13 cellular contexts compared by ENCODE assay signal in the genomic region with DNA sequence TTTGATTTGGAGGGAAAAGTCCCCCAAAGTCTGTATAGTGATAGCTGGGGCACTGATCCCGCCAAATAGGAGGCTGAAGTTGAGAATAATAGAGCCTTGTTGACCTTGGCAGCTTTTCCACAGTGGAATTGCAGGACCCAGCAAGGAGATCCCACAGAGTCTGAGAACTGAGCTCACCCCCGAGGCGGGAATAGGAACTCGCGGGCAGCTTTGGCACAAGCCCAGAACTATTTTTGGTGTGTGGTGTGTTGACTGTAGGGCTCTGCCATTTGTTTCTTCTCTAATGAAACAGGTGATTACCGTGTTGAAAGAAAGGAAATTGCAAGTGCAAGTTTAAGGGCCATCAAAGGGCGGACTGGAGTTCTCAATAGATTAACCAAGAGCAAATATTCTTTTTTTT. TPM values are rescaled to one million over a fixed set of nuclear protein-coding genes. Genes with fewer than 3 reads are reported as not detected.
DNase-seq lines count a peak whose midpoint lies in the region; ATAC-seq and TF ChIP-seq lines count a peak whose summit lies in the region.
"Had no signal": no experiment of that assay in that cellular context is flagged by ENCODE, and none has a peak within 500 bp of the region (broad histone marks: within the 10 kb centered on the region; RNA-seq: fewer than 3 reads in every experiment).

No MANE protein-coding gene starts in this region.

- no peak for TF ChIP-seq POLR2A in gastroesophageal sphincter (IDR thresholded peaks at IDR 0.05)

- H3K27ac ChIP-seq in SJSA1 (peak overlapping the region; percentile 82), gastroesophageal sphincter (no peak overlapping the region)

- DNase-seq in NCI-H1417 (lab: John Stamatoyannopoulos, UW) (peak; percentile 12 to 59 (median 38)), NCI-H1417 treated with DMSO at 0.1 percent for 48 hours (lab: John Stamatoyannopoulos, UW) (no peak), SJSA1 (ENCODE audit: low read depth in 1 of 2, low spot score in 2 of 2) (peak; percentile 75 to 80), ureter (ENCODE audit: low spot score) (peak; percentile 59), G401 (ENCODE audit: low spot score) (no peak)
- DNase-seq in stimulated activated CD4-positive, alpha-beta T cell treated with anti-CD3 and anti-CD28 coated beads, Interleukin-12 subunit alpha, Interleukin-12 subunit beta, amount 100 ng/mL, for 4 hours: no peak
- DNase-seq in stimulated activated CD4-positive, alpha-beta T cell treated with anti-CD3 and anti-CD28 coated beads, Interleukin-15, amount 100 ng/mL, for 24 hours: no peak
- DNase-seq: 8988T; activated CD4-positive, alpha-beta T cell treated with anti-CD3 and anti-CD28 coated beads for 4 hours; activated gamma-delta T cell treated with Interleukin-2 at 50 U/mL for 16 hours; DND-41; NCI-H1436 had no signal

- WGBS in gastroesophageal sphincter (ENCODE audit: low coverage in 1 of 2), 2 donors: 20 to 52% methylated on average over 5 to 7 of the region's 7 CpGs

- in situ Hi-C loops in G401 (cut with HindIII; ENCODE audit: low sequenced_read_pairs): no loop called here

- no peaks in the 10 kb centered on the region for H3K9me3 ChIP-seq in SJSA1 (replicated peaks)
- no peaks in the 10 kb centered on the region for H3K9me3 ChIP-seq in gastroesophageal sphincter

- H3K4me1 ChIP-seq in SJSA1 (replicated peaks): peaks cover 53% of the 10 kb centered on the region
- peaks cover 3 to 35% (median 19%) of the 10 kb centered on the region in 3 donors for H3K4me1 ChIP-seq in gastroesophageal sphincter

- peak; percentile 23 for ATAC-seq in gastroesophageal sphincter

- H3K4me3 ChIP-seq in SJSA1: peak overlapping the region; percentile 26
- H3K4me3 ChIP-seq in gastroesophageal sphincter: no peak overlapping the region

- peak in 1 of 4 experiments; percentile 8 for TF ChIP-seq CTCF in gastroesophageal sphincter (IDR thresholded peaks at IDR 0.05)

- H3K27me3 ChIP-seq in SJSA1 (replicated peaks): no peaks in the 10 kb centered on the region
- no peaks in the 10 kb centered on the region for H3K27me3 ChIP-seq in gastroesophageal sphincter

- TF ChIP-seq EP300 in gastroesophageal sphincter (IDR thresholded peaks at IDR 0.05): no peak

- H3K36me3 ChIP-seq in SJSA1 (no peaks in the 10 kb centered on the region), gastroesophageal sphincter (no peaks in the 10 kb centered on the region)

RNA-seq across cellular contexts. Expression of a gene that starts 34.0 kb away (rescaled TPM):
- 3.6 and 6.1 TPM in 2 replicates for total RNA-seq in SJSA1 (2014; rRNA removed; shearing (Covaris generic))
- total RNA-seq in gastroesophageal sphincter: 10 to 100 TPM; 10.1 to 15.8 (median 13.2) TPM
- 8.0 TPM for total RNA-seq in ureter
- total RNA-seq in G401 (2014; rRNA removed; shearing (Covaris generic)): not detected in 2 replicates

Comparison
In these comparisons a context has a peak if more than half of its experiments do, and no peak if none do; other contexts are left out.
1. DNase-seq: peak in NCI-H1417 (3 of 3), SJSA1 (2 of 2) and ureter (single experiment); none in NCI-H1417 treated with DMSO at 0.1 percent for 48 hours (single experiment), G401 (single experiment), stimulated activated CD4-positive, alpha-beta T cell treated with anti-CD3 and anti-CD28 coated beads, Interleukin-12 subunit alpha, Interleukin-12 subunit beta, amount 100 ng/mL, for 4 hours (single experiment) and stimulated activated CD4-positive, alpha-beta T cell treated with anti-CD3 and anti-CD28 coated beads, Interleukin-15, amount 100 ng/mL, for 24 hours (single experiment).